8 cellular contexts compared by ENCODE assay signal in genomic region chr3:100708989-100709839, GRCh38. TPM values are rescaled to one million over a fixed set of nuclear protein-coding genes. Genes with fewer than 3 reads are reported as not detected.
DNase-seq lines count a peak whose midpoint lies in the region; ATAC-seq lines count a peak whose summit lies in the region.

TFG (plus strand) TSS chr3:100709494; CDS start chr3:100713686, 4,192 bp downstream.

- H3K9me3 ChIP-seq in BLaER1 treated with 17β-estradiol and CSF1 and Interleukin-3, amounts not matched to agents 10 nM and 100 nM (replicated peaks in 1 of 11), result peaks cover 0 to 8% (median 3%) of the 10 kb centered on the region in 11 experiments; a peak in 2 of 22 replicates

- peaks cover 9 to 31% (median 21%) of the 10 kb centered on the region in 10 experiments for H3K4me1 ChIP-seq in BLaER1 treated with 17β-estradiol and CSF1 and Interleukin-3, amounts not matched to agents 10 nM and 100 nM

- intact Hi-C loops in left colon (cut with DNase I, micrococcal nuclease), result no loop called here

- H3K36me3 ChIP-seq in BLaER1 treated with 17β-estradiol and CSF1 and Interleukin-3, amounts not matched to agents 10 nM and 100 nM, result peaks cover 18 to 33% (median 31%) of the 10 kb centered on the region in 11 experiments

- DNase-seq in NCI-H748 (lab: John Stamatoyannopoulos, UW; ENCODE audit: unreplicated experiment) (peak; percentile 96), cortex of kidney (lab: John Stamatoyannopoulos, UW) (peak; percentile 42), left colon (peak; percentile 98)
- peak; percentile 96 for DNase-seq in activated CD4-positive, alpha-beta T cell treated with anti-CD3 and anti-CD28 coated beads, Interleukin-2, amount 50 U/mL, for 1 hour
- DNase-seq in stimulated activated CD4-positive, alpha-beta T cell treated with anti-CD3 and anti-CD28 coated beads, Interleukin-1b, Interleukin-23, amount 100 ng/mL, for 48 hours, result peak; percentile 97

- ATAC-seq in GM19351 (IDR thresholded peaks at IDR 0.05; ENCODE audit: unreplicated experiment) (peak; percentile 87), HG03521 (IDR thresholded peaks at IDR 0.05; ENCODE audit: unreplicated experiment) (peak; percentile 90), left colon (peak; percentile 90)

- H3K27me3 ChIP-seq in BLaER1 treated with 17β-estradiol and CSF1 and Interleukin-3, amounts not matched to agents 10 nM and 100 nM, result no peaks in the 10 kb centered on the region

- peaks cover 26 to 43% (median 41%) of the 10 kb centered on the region in 11 experiments; a peak in 21 of 22 replicates for H4K20me1 ChIP-seq in BLaER1 treated with 17β-estradiol and CSF1 and Interleukin-3, amounts not matched to agents 10 nM and 100 nM

- peak within 1 kb of the TSS; percentile 93 to 98 (median 97) for H3K9ac ChIP-seq in BLaER1 treated with 17β-estradiol and CSF1 and Interleukin-3, amounts not matched to agents 10 nM and 100 nM

- H3K4me2 ChIP-seq in BLaER1 treated with 17β-estradiol and CSF1 and Interleukin-3, amounts not matched to agents 10 nM and 100 nM, result peak within 1 kb of the TSS; percentile 79 to 95 (median 89)

- peak within 1 kb of the TSS; percentile 76 to 94 (median 90) for H3K4me3 ChIP-seq in BLaER1 treated with 17β-estradiol and CSF1 and Interleukin-3, amounts not matched to agents 10 nM and 100 nM

- peak within 1 kb of the TSS; percentile 93 to 98 (median 96) for H3K27ac ChIP-seq in BLaER1 treated with 17β-estradiol and CSF1 and Interleukin-3, amounts not matched to agents 10 nM and 100 nM

RNA-seq across cellular contexts. Expression of gene TFG, which starts in this region (rescaled TPM):
- total RNA-seq in left colon, result 100 to 1,000 TPM; 103 to 121 TPM

Comparison
In these comparisons a context has a peak if more than half of its experiments do, and no peak if none do; other contexts are left out.
1. Peak in every context shown above with its lines: DNase-seq, ATAC-seq, H3K4me3 ChIP-seq and H3K27ac ChIP-seq.
2. DNase-seq: peak in every context shown above with its lines; median percentile 98 in left colon; 97 in stimulated activated CD4-positive, alpha-beta T cell treated with anti-CD3 and anti-CD28 coated beads, Interleukin-1b, Interleukin-23, amount 100 ng/mL, for 48 hours; 96 in NCI-H748; 96 in activated CD4-positive, alpha-beta T cell treated with anti-CD3 and anti-CD28 coated beads, Interleukin-2, amount 50 U/mL, for 1 hour; 42 in cortex of kidney.